8 cellular contexts compared by ENCODE assay signal in genomic region chr1:204417231-204417997, GRCh38. TPM values are rescaled to one million over a fixed set of nuclear protein-coding genes. Genes with fewer than 3 reads are reported as not detected.
DNase-seq lines count a peak whose midpoint lies in the region; ATAC-seq and TF ChIP-seq lines count a peak whose summit lies in the region.

No MANE protein-coding gene starts in this region.

- TF ChIP-seq POLR2A in sigmoid colon (IDR thresholded peaks at IDR 0.05), result no peak

- H3K27me3 ChIP-seq in adipocyte (replicated peaks; ENCODE audit: control insufficient read depth, insufficient read depth, low read length), result no peaks in the 10 kb centered on the region
- no peaks in the 10 kb centered on the region for H3K27me3 ChIP-seq in right atrium auricular region
- H3K27me3 ChIP-seq in sigmoid colon, result no peaks in the 10 kb centered on the region

- intact Hi-C loops in sigmoid colon (cut with DNase I), result no loop called here

- 17 to 49% methylated on average over 9 of the region's 9 CpGs for WGBS in sigmoid colon, 2 donors

- no peak for ATAC-seq in GM21423 (IDR thresholded peaks at IDR 0.05; ENCODE audit: unreplicated experiment)
- no peak for ATAC-seq in HG03432 (IDR thresholded peaks at IDR 0.05; ENCODE audit: unreplicated experiment)

- DNase-seq in ELF-1 (ENCODE audit: low read depth, low spot score), result peak; percentile 37
- DNase-seq in NCI-H82 treated with DMSO at 0.1 percent for 48 hours (lab: John Stamatoyannopoulos, UW; ENCODE audit: unreplicated experiment), result peak; percentile 82
- peak; percentile 97 for DNase-seq in adipocyte (ENCODE audit: low read depth)
- peak; percentile 76 for DNase-seq in right atrium auricular region (ENCODE audit: low spot score)
- DNase-seq in sigmoid colon, result peak; percentile 86
- no peak for DNase-seq in NCI-H146 treated with DMSO at 0.1 percent for 48 hours (lab: John Stamatoyannopoulos, UW; ENCODE audit: unreplicated experiment)

- peak overlapping the region; percentile 73 to 81 for H3K27ac ChIP-seq in right atrium auricular region
- H3K27ac ChIP-seq in sigmoid colon, result peak overlapping the region; percentile 79 to 83 (median 82)

- H3K9me3 ChIP-seq in adipocyte (ENCODE audit: control insufficient read depth, low read length) (no peaks in the 10 kb centered on the region), right atrium auricular region (no peaks in the 10 kb centered on the region), sigmoid colon (no peaks in the 10 kb centered on the region)

- H3K36me3 ChIP-seq in adipocyte (ENCODE audit: control insufficient read depth, insufficient read depth, low read length, severe bottlenecking) (peaks cover 6% of the 10 kb centered on the region), right atrium auricular region (peaks cover 6% of the 10 kb centered on the region), sigmoid colon (peaks cover 0 to 15% (median 0%) of the 10 kb centered on the region in 4 donors)

- TF ChIP-seq EP300 in sigmoid colon (IDR thresholded peaks at IDR 0.05), result peak in 1 of 4 donors; percentile 16

- H3K4me3 ChIP-seq in adipocyte (ENCODE audit: low read length) (peak overlapping the region; percentile 80), right atrium auricular region (peak overlapping the region in 1 of 2 donors; percentile 9), sigmoid colon (peak overlapping the region in 1 of 4 donors; percentile 1)

- H3K4me1 ChIP-seq in adipocyte (ENCODE audit: control insufficient read depth, insufficient read depth, low read length) (peaks cover 58% of the 10 kb centered on the region), right atrium auricular region (peaks cover 0 to 28% of the 10 kb centered on the region in 2 donors), sigmoid colon (peaks cover 0 to 47% (median 42%) of the 10 kb centered on the region in 4 donors)

- no peak for TF ChIP-seq CTCF in right atrium auricular region (IDR thresholded peaks at IDR 0.05)
- no peak for TF ChIP-seq CTCF in sigmoid colon (IDR thresholded peaks at IDR 0.05)

- H3K9ac ChIP-seq in adipocyte (ENCODE audit: low read length), result peak overlapping the region; percentile 89

RNA-seq across cellular contexts. Expression of gene PPP1R15B, which starts 5.8 kb away (rescaled TPM):
- total RNA-seq in right atrium auricular region (10 to 100 TPM; 27.3 to 30.9 TPM), sigmoid colon (10 to 100 TPM; 40.0 to 44.7 (median 42.9) TPM)
- 10 to 100 TPM in 1 of 3 donors, 1 to 10 TPM in 2; 9.0 to 31.3 (median 9.5) TPM for polyA plus RNA-seq in sigmoid colon

RNA-seq across cellular contexts. Expression of gene PLEKHA6, which starts 57.7 kb away (rescaled TPM):
- total RNA-seq in right atrium auricular region, result 10 to 100 TPM; 18.1 to 25.7 TPM
- 10 to 100 TPM in 1 of 4 donors, 1 to 10 TPM in 3; 5.6 to 15.0 (median 8.5) TPM for total RNA-seq in sigmoid colon
- 10 to 100 TPM; 22.2 to 58.7 (median 40.5) TPM for polyA plus RNA-seq in sigmoid colon
